1 cellular context compared by ENCODE assay signal in the genomic region with DNA sequence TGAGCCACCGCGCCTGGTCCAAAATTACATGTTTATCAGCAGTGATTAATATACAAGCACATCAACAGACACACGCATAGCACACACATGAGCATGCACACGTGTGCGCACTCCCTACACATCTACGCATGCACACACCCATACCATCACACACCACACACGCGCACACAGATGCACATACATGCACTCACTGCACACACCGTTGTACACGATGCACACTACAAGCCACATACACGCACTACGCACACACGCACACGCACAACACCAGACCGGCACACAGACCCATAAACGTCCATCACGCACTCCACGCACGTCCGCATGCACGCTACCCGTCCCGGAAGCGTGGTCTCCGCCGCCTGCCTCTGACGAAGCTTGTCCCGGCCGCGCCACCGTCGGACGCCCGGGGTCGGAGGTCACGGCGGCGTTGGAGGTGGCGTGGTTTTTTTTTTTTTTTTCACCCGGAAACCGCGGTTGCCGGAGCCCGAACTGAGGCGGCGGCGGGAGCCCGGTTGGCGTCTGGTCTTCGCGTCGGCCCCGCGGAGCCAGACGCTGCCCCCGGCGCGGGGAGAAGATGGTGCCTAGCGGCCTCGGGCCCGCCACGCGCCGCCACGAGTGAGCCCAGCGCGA.
TF ChIP-seq lines count a peak whose summit lies in the region.

A gene with protein sequence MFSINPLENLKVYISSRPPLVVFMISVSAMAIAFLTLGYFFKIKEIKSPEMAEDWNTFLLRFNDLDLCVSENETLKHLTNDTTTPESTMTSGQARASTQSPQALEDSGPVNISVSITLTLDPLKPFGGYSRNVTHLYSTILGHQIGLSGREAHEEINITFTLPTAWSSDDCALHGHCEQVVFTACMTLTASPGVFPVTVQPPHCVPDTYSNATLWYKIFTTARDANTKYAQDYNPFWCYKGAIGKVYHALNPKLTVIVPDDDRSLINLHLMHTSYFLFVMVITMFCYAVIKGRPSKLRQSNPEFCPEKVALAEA (plus strand): TSS at position 457 of the 627 bp plus-strand sequence. CDS start 20,641 bp downstream, outside the sequence.

TF ChIP-seq in K562, 482 proteins besides CTCF, POLR2A, EP300 and RAD21 (continued from another document and continues in another):
- TF ChIP-seq, protein P1, sequence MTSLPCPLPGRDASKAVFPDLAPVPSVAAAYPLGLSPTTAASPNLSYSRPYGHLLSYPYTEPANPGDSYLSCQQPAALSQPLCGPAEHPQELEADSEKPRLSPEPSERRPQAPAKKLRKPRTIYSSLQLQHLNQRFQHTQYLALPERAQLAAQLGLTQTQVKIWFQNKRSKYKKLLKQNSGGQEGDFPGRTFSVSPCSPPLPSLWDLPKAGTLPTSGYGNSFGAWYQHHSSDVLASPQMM (CRISPR knock-in tag; IDR thresholded peaks at IDR 0.05): no peak
- TF ChIP-seq, protein P2, sequence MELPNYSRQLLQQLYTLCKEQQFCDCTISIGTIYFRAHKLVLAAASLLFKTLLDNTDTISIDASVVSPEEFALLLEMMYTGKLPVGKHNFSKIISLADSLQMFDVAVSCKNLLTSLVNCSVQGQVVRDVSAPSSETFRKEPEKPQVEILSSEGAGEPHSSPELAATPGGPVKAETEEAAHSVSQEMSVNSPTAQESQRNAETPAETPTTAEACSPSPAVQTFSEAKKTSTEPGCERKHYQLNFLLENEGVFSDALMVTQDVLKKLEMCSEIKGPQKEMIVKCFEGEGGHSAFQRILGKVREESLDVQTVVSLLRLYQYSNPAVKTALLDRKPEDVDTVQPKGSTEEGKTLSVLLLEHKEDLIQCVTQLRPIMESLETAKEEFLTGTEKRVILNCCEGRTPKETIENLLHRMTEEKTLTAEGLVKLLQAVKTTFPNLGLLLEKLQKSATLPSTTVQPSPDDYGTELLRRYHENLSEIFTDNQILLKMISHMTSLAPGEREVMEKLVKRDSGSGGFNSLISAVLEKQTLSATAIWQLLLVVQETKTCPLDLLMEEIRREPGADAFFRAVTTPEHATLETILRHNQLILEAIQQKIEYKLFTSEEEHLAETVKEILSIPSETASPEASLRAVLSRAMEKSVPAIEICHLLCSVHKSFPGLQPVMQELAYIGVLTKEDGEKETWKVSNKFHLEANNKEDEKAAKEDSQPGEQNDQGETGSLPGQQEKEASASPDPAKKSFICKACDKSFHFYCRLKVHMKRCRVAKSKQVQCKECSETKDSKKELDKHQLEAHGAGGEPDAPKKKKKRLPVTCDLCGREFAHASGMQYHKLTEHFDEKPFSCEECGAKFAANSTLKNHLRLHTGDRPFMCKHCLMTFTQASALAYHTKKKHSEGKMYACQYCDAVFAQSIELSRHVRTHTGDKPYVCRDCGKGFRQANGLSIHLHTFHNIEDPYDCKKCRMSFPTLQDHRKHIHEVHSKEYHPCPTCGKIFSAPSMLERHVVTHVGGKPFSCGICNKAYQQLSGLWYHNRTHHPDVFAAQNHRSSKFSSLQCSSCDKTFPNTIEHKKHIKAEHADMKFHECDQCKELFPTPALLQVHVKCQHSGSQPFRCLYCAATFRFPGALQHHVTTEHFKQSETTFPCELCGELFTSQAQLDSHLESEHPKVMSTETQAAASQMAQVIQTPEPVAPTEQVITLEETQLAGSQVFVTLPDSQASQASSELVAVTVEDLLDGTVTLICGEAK (IDR thresholded peaks at IDR 0.05): peak; percentile 82
- TF ChIP-seq, protein P2 (CRISPR knock-in tag; IDR thresholded peaks at IDR 0.05): no peak
- TF ChIP-seq, protein P3, sequence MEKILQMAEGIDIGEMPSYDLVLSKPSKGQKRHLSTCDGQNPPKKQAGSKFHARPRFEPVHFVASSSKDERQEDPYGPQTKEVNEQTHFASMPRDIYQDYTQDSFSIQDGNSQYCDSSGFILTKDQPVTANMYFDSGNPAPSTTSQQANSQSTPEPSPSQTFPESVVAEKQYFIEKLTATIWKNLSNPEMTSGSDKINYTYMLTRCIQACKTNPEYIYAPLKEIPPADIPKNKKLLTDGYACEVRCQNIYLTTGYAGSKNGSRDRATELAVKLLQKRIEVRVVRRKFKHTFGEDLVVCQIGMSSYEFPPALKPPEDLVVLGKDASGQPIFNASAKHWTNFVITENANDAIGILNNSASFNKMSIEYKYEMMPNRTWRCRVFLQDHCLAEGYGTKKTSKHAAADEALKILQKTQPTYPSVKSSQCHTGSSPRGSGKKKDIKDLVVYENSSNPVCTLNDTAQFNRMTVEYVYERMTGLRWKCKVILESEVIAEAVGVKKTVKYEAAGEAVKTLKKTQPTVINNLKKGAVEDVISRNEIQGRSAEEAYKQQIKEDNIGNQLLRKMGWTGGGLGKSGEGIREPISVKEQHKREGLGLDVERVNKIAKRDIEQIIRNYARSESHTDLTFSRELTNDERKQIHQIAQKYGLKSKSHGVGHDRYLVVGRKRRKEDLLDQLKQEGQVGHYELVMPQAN (IDR thresholded peaks at IDR 0.05; ENCODE audit: borderline replicate concordance): peak; percentile 100
- TF ChIP-seq, protein P4, sequence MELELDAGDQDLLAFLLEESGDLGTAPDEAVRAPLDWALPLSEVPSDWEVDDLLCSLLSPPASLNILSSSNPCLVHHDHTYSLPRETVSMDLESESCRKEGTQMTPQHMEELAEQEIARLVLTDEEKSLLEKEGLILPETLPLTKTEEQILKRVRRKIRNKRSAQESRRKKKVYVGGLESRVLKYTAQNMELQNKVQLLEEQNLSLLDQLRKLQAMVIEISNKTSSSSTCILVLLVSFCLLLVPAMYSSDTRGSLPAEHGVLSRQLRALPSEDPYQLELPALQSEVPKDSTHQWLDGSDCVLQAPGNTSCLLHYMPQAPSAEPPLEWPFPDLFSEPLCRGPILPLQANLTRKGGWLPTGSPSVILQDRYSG (tag; conservative IDR thresholded peaks at IDR 0.05; ENCODE audit: low read depth): no peak
- TF ChIP-seq, protein P5, sequence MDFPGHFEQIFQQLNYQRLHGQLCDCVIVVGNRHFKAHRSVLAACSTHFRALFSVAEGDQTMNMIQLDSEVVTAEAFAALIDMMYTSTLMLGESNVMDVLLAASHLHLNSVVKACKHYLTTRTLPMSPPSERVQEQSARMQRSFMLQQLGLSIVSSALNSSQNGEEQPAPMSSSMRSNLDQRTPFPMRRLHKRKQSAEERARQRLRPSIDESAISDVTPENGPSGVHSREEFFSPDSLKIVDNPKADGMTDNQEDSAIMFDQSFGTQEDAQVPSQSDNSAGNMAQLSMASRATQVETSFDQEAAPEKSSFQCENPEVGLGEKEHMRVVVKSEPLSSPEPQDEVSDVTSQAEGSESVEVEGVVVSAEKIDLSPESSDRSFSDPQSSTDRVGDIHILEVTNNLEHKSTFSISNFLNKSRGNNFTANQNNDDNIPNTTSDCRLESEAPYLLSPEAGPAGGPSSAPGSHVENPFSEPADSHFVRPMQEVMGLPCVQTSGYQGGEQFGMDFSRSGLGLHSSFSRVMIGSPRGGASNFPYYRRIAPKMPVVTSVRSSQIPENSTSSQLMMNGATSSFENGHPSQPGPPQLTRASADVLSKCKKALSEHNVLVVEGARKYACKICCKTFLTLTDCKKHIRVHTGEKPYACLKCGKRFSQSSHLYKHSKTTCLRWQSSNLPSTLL (IDR thresholded peaks at IDR 0.05): peak; percentile 70; the same call in 1 of the 2 replicates
- TF ChIP-seq SMARCA4 (IDR thresholded peaks at IDR 0.05): peak; percentile 75
- TF ChIP-seq, protein P6, sequence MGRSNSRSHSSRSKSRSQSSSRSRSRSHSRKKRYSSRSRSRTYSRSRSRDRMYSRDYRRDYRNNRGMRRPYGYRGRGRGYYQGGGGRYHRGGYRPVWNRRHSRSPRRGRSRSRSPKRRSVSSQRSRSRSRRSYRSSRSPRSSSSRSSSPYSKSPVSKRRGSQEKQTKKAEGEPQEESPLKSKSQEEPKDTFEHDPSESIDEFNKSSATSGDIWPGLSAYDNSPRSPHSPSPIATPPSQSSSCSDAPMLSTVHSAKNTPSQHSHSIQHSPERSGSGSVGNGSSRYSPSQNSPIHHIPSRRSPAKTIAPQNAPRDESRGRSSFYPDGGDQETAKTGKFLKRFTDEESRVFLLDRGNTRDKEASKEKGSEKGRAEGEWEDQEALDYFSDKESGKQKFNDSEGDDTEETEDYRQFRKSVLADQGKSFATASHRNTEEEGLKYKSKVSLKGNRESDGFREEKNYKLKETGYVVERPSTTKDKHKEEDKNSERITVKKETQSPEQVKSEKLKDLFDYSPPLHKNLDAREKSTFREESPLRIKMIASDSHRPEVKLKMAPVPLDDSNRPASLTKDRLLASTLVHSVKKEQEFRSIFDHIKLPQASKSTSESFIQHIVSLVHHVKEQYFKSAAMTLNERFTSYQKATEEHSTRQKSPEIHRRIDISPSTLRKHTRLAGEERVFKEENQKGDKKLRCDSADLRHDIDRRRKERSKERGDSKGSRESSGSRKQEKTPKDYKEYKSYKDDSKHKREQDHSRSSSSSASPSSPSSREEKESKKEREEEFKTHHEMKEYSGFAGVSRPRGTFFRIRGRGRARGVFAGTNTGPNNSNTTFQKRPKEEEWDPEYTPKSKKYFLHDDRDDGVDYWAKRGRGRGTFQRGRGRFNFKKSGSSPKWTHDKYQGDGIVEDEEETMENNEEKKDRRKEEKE (IDR thresholded peaks at IDR 0.05; ENCODE audit: borderline replicate concordance in 1 of 2, control insufficient read depth in 1 of 2, low read depth in 2 of 2, low read length in 1 of 2): peak; percentile 27 to 72; a peak in 1 of 4 replicates
- TF ChIP-seq, protein P7, sequence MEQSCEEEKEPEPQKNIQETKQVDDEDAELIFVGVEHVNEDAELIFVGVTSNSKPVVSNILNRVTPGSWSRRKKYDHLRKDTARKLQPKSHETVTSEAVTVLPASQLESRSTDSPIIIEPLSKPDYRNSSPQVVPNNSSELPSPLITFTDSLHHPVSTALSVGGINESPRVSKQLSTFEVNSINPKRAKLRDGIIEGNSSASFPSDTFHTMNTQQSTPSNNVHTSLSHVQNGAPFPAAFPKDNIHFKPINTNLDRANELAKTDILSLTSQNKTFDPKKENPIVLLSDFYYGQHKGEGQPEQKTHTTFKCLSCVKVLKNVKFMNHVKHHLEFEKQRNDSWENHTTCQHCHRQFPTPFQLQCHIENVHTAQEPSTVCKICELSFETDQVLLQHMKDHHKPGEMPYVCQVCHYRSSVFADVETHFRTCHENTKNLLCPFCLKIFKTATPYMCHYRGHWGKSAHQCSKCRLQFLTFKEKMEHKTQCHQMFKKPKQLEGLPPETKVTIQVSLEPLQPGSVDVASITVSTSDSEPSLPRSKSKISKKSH (CRISPR knock-in tag; IDR thresholded peaks at IDR 0.05): no peak
- TF ChIP-seq FOXA3 (CRISPR knock-in tag; conservative IDR thresholded peaks at IDR 0.05 in 1 of 2, IDR thresholded peaks at IDR 0.05 in 1 of 2): 0 out of 4 replicates have a peak, but pooled peaks of 1 of the 2 experiments have one; percentile 19
- TF ChIP-seq, protein P8, sequence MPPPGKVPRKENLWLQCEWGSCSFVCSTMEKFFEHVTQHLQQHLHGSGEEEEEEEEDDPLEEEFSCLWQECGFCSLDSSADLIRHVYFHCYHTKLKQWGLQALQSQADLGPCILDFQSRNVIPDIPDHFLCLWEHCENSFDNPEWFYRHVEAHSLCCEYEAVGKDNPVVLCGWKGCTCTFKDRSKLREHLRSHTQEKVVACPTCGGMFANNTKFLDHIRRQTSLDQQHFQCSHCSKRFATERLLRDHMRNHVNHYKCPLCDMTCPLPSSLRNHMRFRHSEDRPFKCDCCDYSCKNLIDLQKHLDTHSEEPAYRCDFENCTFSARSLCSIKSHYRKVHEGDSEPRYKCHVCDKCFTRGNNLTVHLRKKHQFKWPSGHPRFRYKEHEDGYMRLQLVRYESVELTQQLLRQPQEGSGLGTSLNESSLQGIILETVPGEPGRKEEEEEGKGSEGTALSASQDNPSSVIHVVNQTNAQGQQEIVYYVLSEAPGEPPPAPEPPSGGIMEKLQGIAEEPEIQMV (tag; conservative IDR thresholded peaks at IDR 0.05; ENCODE audit: low read depth): no peak
- peak; percentile 51 for TF ChIP-seq SIN3B (IDR thresholded peaks at IDR 0.05; ENCODE audit: low read depth)
- peak; percentile 78 for TF ChIP-seq ZFX (CRISPR knock-in tag; IDR thresholded peaks at IDR 0.05)
- no peak for TF ChIP-seq KAT2B (IDR thresholded peaks at IDR 0.05; ENCODE audit: low read depth, low read length)
- no peak for TF ChIP-seq MAFG (tag; conservative IDR thresholded peaks at IDR 0.05)
- peak; percentile 93 for TF ChIP-seq BRD9 (IDR thresholded peaks at IDR 0.05; ENCODE audit: low read depth, partially characterized antibody)
- TF ChIP-seq U2AF2 (optimal IDR thresholded peaks at IDR 0.05; ENCODE audit: low read depth, low read length): no peak
- TF ChIP-seq, protein P9, sequence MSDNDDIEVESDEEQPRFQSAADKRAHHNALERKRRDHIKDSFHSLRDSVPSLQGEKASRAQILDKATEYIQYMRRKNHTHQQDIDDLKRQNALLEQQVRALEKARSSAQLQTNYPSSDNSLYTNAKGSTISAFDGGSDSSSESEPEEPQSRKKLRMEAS (CRISPR knock-in tag; IDR thresholded peaks at IDR 0.05): peak; percentile 99
- TF ChIP-seq TOE1 (IDR thresholded peaks at IDR 0.05; ENCODE audit: borderline replicate concordance): peak; percentile 94
- TF ChIP-seq TOE1 (CRISPR knock-in tag; IDR thresholded peaks at IDR 0.05; ENCODE audit: borderline replicate concordance, low read depth): no peak
- no peak for TF ChIP-seq MCM5 (IDR thresholded peaks at IDR 0.05; ENCODE audit: low read depth)
